In the genomic region with DNA sequence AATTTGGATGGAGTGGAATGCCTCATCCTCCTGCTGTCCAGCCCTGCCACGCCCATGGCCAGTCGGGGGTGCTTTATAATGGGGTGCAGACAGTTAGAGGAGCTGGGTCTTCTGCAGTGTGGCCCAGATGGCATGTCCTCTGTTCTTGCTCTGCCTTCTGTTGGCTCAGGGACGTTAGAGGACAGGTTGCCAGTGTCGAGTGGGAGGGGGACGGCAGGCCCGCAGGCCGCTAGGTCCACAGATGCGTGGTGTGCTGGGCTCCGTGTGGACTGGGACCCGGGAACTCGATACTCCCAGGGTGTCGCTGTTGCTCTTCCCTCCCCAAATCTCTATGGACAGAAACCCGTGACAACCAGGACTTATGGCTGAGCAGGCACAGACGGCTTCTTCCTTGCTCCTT, we compare ENCODE assay signal across 19 cellular contexts. TPM values are rescaled to one million over a fixed set of nuclear protein-coding genes. Genes with fewer than 3 reads are reported as not detected.
"Had no signal": no experiment of that assay in that cellular context is flagged by ENCODE, and none has a peak within 500 bp of the region (broad histone marks: within the 10 kb centered on the region; RNA-seq: fewer than 3 reads in every experiment).

No MANE protein-coding gene starts in this region.

- H3K4me1 ChIP-seq: heart left ventricle had no signal

- H3K9me3 ChIP-seq: heart left ventricle, neutrophil had no signal

- H3K9me3 Mint-ChIP-seq: immature natural killer cell had no signal

- H3K4me1 Mint-ChIP-seq: immature natural killer cell; naive thymus-derived CD4-positive, alpha-beta T cell had no signal

- H3K4me3 Mint-ChIP-seq: immature natural killer cell; naive thymus-derived CD4-positive, alpha-beta T cell; nephron progenitor cell had no signal

- H3K4me3 ChIP-seq: dorsolateral prefrontal cortex, heart left ventricle had no signal

- H3K36me3 ChIP-seq: heart left ventricle, neutrophil had no signal

- H3K27ac ChIP-seq: dorsolateral prefrontal cortex, heart left ventricle, neutrophil had no signal

- H3K36me3 Mint-ChIP-seq: immature natural killer cell had no signal

- DNase-seq: cortex of kidney; effector CD8-positive, alpha-beta T cell; foreskin melanocyte; immature natural killer cell; left cardiac atrium; mesendoderm; naive thymus-derived CD4-positive, alpha-beta T cell; nephron progenitor cell; stimulated activated CD4-positive, alpha-beta T cell treated with anti-CD3 and anti-CD28 coated beads, Interleukin-2, amount 100 ng/mL, for 24 hours; stimulated activated CD4-positive, alpha-beta T cell treated with anti-CD3 and anti-CD28 coated beads, Interleukin-4, amount 100 ng/mL, for 4 hours; stimulated activated naive CD4-positive, alpha-beta T cell treated with Interleukin-2 at 50 U/mL for 16 hours; trophoblast cell had no signal

- H3K27ac Mint-ChIP-seq: immature natural killer cell; naive thymus-derived CD4-positive, alpha-beta T cell; nephron progenitor cell had no signal

- ATAC-seq: heart left ventricle; left cardiac atrium; naive thymus-derived CD4-positive, alpha-beta T cell; sciatic nerve had no signal

RNA-seq across cellular contexts. Expression of a gene that starts 33.3 kb away (rescaled TPM):
- total RNA-seq: left cardiac atrium, liver, lung microvascular endothelial cell, mononuclear cell, sciatic nerve had no signal
